In the genomic region with DNA sequence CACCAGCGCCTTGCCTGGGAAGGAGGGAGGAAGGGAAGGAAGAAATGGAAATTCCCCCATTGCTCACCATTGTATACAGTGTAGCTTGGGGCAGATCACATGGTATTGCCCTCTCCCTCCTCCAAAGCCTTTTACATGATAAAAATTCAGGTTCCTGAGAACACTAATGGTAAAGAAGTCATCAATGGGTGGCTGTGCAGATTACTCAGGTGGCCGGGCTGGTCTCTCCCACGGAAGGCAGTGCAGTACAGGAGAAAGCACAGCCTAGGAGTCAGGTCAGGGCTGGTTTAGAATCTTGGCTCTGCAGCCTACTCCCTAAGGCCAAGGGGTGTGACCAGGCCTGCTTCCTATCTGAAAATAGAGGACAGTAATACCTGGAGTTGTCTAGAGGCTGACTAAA, we compare ENCODE assay signal across 18 cellular contexts.
A peak's percentile ranks its signal among the peaks of the same experiment; 100 is the strongest.
DNase-seq lines count a peak whose midpoint lies in the region; ATAC-seq and TF ChIP-seq lines count a peak whose summit lies in the region.
"Had no signal": no experiment of that assay in that cellular context is flagged by ENCODE, and none has a peak within 500 bp of the region (broad histone marks: within the 10 kb centered on the region; RNA-seq: fewer than 3 reads in every experiment).

No MANE protein-coding gene starts in this region.

- H3K36me3 Mint-ChIP-seq in activated CD8-positive, alpha-beta memory T cell treated with anti-CD3 and anti-CD28 coated beads, Interleukin-2, amount 10 ng/mL, durations not matched to agents 7 days and 5 days = no peaks in the 10 kb centered on the region

- no peak overlapping the region for H3K4me3 Mint-ChIP-seq in activated CD8-positive, alpha-beta memory T cell treated with anti-CD3 and anti-CD28 coated beads, Interleukin-2, amount 10 ng/mL, durations not matched to agents 7 days and 5 days
- H3K4me3 Mint-ChIP-seq: CD8-positive, alpha-beta memory T cell had no signal

- ATAC-seq in Panc1 (peak; percentile 72), omental fat pad (ENCODE audit: low FRiP score) (peak; percentile 43)
- ATAC-seq in activated CD8-positive, alpha-beta memory T cell treated with anti-CD3 and anti-CD28 coated beads, Interleukin-2, amount 10 ng/mL, durations not matched to agents 7 days and 5 days = no peak
- ATAC-seq: HCT116, SK-N-SH treated with all-trans-retinoic acid at 6 μM for 48 hours had no signal

- H3K27ac ChIP-seq in Panc1 (ENCODE audit: low read length) (no peak overlapping the region), ascending aorta (no peak overlapping the region)

- H3K27me3 ChIP-seq in Panc1 (ENCODE audit: control insufficient read depth, insufficient read depth, low read length) = peaks cover 8% of the 10 kb centered on the region
- no peaks in the 10 kb centered on the region for H3K27me3 ChIP-seq in ascending aorta

- peak; percentile 40 for DNase-seq in Daoy (ENCODE audit: low read depth)
- DNase-seq in Panc1 (ENCODE audit: low read depth, low spot score) = no peak
- DNase-seq in epithelial cell of esophagus (ENCODE audit: low read depth) = peak; percentile 79
- DNase-seq in omental fat pad (ENCODE audit: low spot score) = no peak
- no peak for DNase-seq in putamen (ENCODE audit: low spot score)
- no peak for DNase-seq in activated CD8-positive, alpha-beta memory T cell treated with anti-CD3 and anti-CD28 coated beads, Interleukin-2, amount 10 ng/mL, durations not matched to agents 7 days and 5 days
- DNase-seq in COLO668 (lab: John Stamatoyannopoulos, UW; ENCODE audit: unreplicated experiment) = no peak
- no peak for DNase-seq in ascending aorta (ENCODE audit: low spot score in 2 of 2)
- DNase-seq: ACHN; C1 segment of cervical spinal cord; CD8-positive, alpha-beta memory T cell; NCI-H1105 treated with DMSO at 0.1 percent for 48 hours; NCI-H1694 treated with DMSO at 0.1 percent for 48 hours; NCI-H510A treated with DMSO at 0.1 percent for 48 hours; RPMI8226; SIG-M5 had no signal

- H3K27me3 Mint-ChIP-seq in activated CD8-positive, alpha-beta memory T cell treated with anti-CD3 and anti-CD28 coated beads, Interleukin-2, amount 10 ng/mL, durations not matched to agents 7 days and 5 days = peaks cover 11% of the 10 kb centered on the region

- H3K9me3 Mint-ChIP-seq in activated CD8-positive, alpha-beta memory T cell treated with anti-CD3 and anti-CD28 coated beads, Interleukin-2, amount 10 ng/mL, durations not matched to agents 7 days and 5 days (ENCODE audit: low read depth) = no peaks in the 10 kb centered on the region
- H3K9me3 Mint-ChIP-seq: CD8-positive, alpha-beta memory T cell had no signal

- BruUV-seq in Panc1 (replicated peaks; lab: Mats Ljungman, UMichigan) = no TSS peak

- POLR2A ChIA-PET in Panc1 (lab: Charles Lee) = no interaction called here

- TF ChIP-seq CTCF in Panc1 (IDR thresholded peaks at IDR 0.05) = no peak
- no peak for TF ChIP-seq CTCF in epithelial cell of esophagus (IDR thresholded peaks at IDR 0.05; ENCODE audit: insufficient read depth, low read depth, low read length, missing control alignments)
- no peak for TF ChIP-seq CTCF in omental fat pad (IDR thresholded peaks at IDR 0.05)
- TF ChIP-seq CTCF in ascending aorta (IDR thresholded peaks at IDR 0.05) = no peak

- CTCF ChIA-PET in Panc1 (lab: Charles Lee) = no interaction called here
- CTCF ChIA-PET in activated CD8-positive, alpha-beta memory T cell treated with anti-CD3 and anti-CD28 coated beads, Interleukin-2, amount 10 ng/mL, durations not matched to agents 7 days and 5 days (lab: Charles Lee) = no interaction called here

- no peak overlapping the region for H3K4me3 ChIP-seq in Panc1 (ENCODE audit: low read depth in 2 of 2, low read length in 2 of 2)
- no peak overlapping the region for H3K4me3 ChIP-seq in epithelial cell of esophagus (ENCODE audit: low read length)
- no peak overlapping the region for H3K4me3 ChIP-seq in ascending aorta

- H3K27ac Mint-ChIP-seq in activated CD8-positive, alpha-beta memory T cell treated with anti-CD3 and anti-CD28 coated beads, Interleukin-2, amount 10 ng/mL, durations not matched to agents 7 days and 5 days = no peak overlapping the region

- in situ Hi-C loops in Panc1 (cut with HindIII; ENCODE audit: low pct_unique_long_range_greater_than_20kb, low sequenced_read_pairs) = no loop called here

- H3K4me1 ChIP-seq in Panc1 (ENCODE audit: control insufficient read depth, insufficient read depth, low read length) = no peaks in the 10 kb centered on the region
- no peaks in the 10 kb centered on the region for H3K4me1 ChIP-seq in ascending aorta

- intact Hi-C loops in Panc1 (cut with micrococcal nuclease; ENCODE audit: unreplicated experiment) = no loop called here
- intact Hi-C loops in ascending aorta (cut with DNase I) = no loop called here

- no peaks in the 10 kb centered on the region for H3K4me1 Mint-ChIP-seq in activated CD8-positive, alpha-beta memory T cell treated with anti-CD3 and anti-CD28 coated beads, Interleukin-2, amount 10 ng/mL, durations not matched to agents 7 days and 5 days
- H3K4me1 Mint-ChIP-seq: CD8-positive, alpha-beta memory T cell had no signal

- H3K36me3 ChIP-seq in Panc1 (ENCODE audit: control insufficient read depth, insufficient read depth, low read length) = no peaks in the 10 kb centered on the region
- no peaks in the 10 kb centered on the region for H3K36me3 ChIP-seq in ascending aorta

- no peaks in the 10 kb centered on the region for H3K9me3 ChIP-seq in Panc1 (ENCODE audit: control insufficient read depth, insufficient read depth, low read depth, low read length)
- no peaks in the 10 kb centered on the region for H3K9me3 ChIP-seq in ascending aorta

Comparison
In these comparisons a context has a peak if more than half of its experiments do, and no peak if none do; other contexts are left out.
1. DNase-seq: peak in Daoy (single experiment) and epithelial cell of esophagus (single experiment); none in Panc1 (single experiment), omental fat pad (single experiment), putamen (single experiment), activated CD8-positive, alpha-beta memory T cell treated with anti-CD3 and anti-CD28 coated beads, Interleukin-2, amount 10 ng/mL, durations not matched to agents 7 days and 5 days (single experiment), COLO668 (single experiment) and ascending aorta (0 of 2).